Comparison of ENCODE assay signal across 21 cellular contexts in genomic region chr4:181908168-181908567, GRCh38.
DNase-seq lines count a peak whose midpoint lies in the region; ATAC-seq, FAIRE-seq and TF ChIP-seq lines count a peak whose summit lies in the region.
"Had no signal": no experiment of that assay in that cellular context is flagged by ENCODE, and none has a peak within 500 bp of the region (broad histone marks: within the 10 kb centered on the region; RNA-seq: fewer than 3 reads in every experiment).

No MANE protein-coding gene starts in this region.

- no peak for TF ChIP-seq RAD21 in GM12878 (IDR thresholded peaks at IDR 0.05; ENCODE audit: insufficient read depth, low read depth, low read length)

- SMC1A ChIA-PET in GM12878 (lab: Charles Lee; ENCODE audit: uncharacterized antibody, unreplicated experiment) = no interaction called here

- CTCF ChIA-PET in GM12878 (lab: Yijun Ruan, JAX) = no interaction called here

- ATAC-seq in GM18868 (IDR thresholded peaks at IDR 0.05; ENCODE audit: unreplicated experiment) (peak; percentile 73), GM12878 (peak; percentile 74), HG03139 (IDR thresholded peaks at IDR 0.05; ENCODE audit: unreplicated experiment) (no peak)

- peak overlapping the region; percentile 23; the same call in 1 of the 2 replicates for H3K4me2 ChIP-seq in KMS-11
- no peak overlapping the region for H3K4me2 ChIP-seq in GM12878 (ENCODE audit: control insufficient read depth, insufficient read depth)

- no peak overlapping the region for H3K27ac ChIP-seq in KMS-11
- no peak overlapping the region for H3K27ac ChIP-seq in GM12878 (ENCODE audit: control insufficient read depth, insufficient read depth)
- H3K27ac ChIP-seq: HL-60, SJCRH30 had no signal

- no peak for TF ChIP-seq EP300 in GM12878 (IDR thresholded peaks at IDR 0.05; ENCODE audit: borderline replicate concordance in 1 of 2, control insufficient read depth in 1 of 2, low read depth in 2 of 2, low read length in 2 of 2)

- H4K20me1 ChIP-seq in KMS-11 (ENCODE audit: insufficient read depth) (no peaks in the 10 kb centered on the region), GM12878 (ENCODE audit: control insufficient read depth, insufficient read depth) (no peaks in the 10 kb centered on the region)

- no peak for FAIRE-seq in GM12878 (lab: Jason Lieb, UNC)

- in situ Hi-C loops in GM12878 (cut with MboI) = no loop called here

- intact Hi-C loops in GM12878 (cut with micrococcal nuclease; ENCODE audit: unreplicated experiment) = loop anchor here (5.0 kb wide), 1 partner anchor 109 kb away; no protein-coding TSS in a partner anchor
- intact Hi-C loops in posterior cingulate gyrus (cut with DNase I) = no loop called here
- intact Hi-C loops in cardiac septum (cut with DNase I) = no loop called here

- H3K27me3 ChIP-seq in KMS-11 (ENCODE audit: insufficient read depth, low read depth) (no peaks in the 10 kb centered on the region), GM12878 (replicated peaks in 1 of 2; ENCODE audit: control insufficient read depth in 2 of 2, insufficient read depth in 2 of 2, low read length in 1 of 2) (no peaks in the 10 kb centered on the region)
- H3K27me3 ChIP-seq: SJCRH30 had no signal

- H3K9me3 ChIP-seq in GM12878 (replicated peaks; ENCODE audit: control insufficient read depth, insufficient read depth, low read length) = no peaks in the 10 kb centered on the region; the same call in 2 of the 3 replicates
- H3K9me3 ChIP-seq: SJCRH30 had no signal

- WGBS in GM12878 (ENCODE audit: insufficient coverage, insufficient replicate concordance, low lambda C conversion rate, missing lambda C conversion rate) = 6% methylated on average over 1 of the region's 1 CpG

- POLR2A ChIA-PET in GM12878 (lab: Charles Lee) = no interaction called here

- no peak for TF ChIP-seq POLR2A in GM12878 (IDR thresholded peaks at IDR 0.05; ENCODE audit: low read depth, low read length)

- RAD21 ChIA-PET in GM12878 (lab: Charles Lee; ENCODE audit: unreplicated experiment) = no interaction called here

- H3K79me2 ChIP-seq in KMS-11 (ENCODE audit: insufficient read depth, low read depth) = no peaks in the 10 kb centered on the region
- H3K79me2 ChIP-seq in GM12878 (ENCODE audit: control insufficient read depth, insufficient read depth, low read length) = no peaks in the 10 kb centered on the region

- H2AFZ ChIP-seq in KMS-11 (ENCODE audit: low read depth) = no peak overlapping the region
- no peak overlapping the region for H2AFZ ChIP-seq in GM12878 (ENCODE audit: control insufficient read depth, low read depth, low read length)

- no peak for DNase-seq in GM12878 (ENCODE audit: low read depth, low spot score)
- no peak for DNase-seq in posterior cingulate gyrus
- no peak for DNase-seq in cardiac septum (ENCODE audit: low spot score)
- DNase-seq in SK-N-DZ (ENCODE audit: low spot score) = no peak
- DNase-seq: C1 segment of cervical spinal cord; CD8-positive, alpha-beta memory T cell; DMS53; EL; GOT3; Karpas-422; NCI-H1048; NCI-H1436; NCI-H1930; NCI-H226; NCI-H524; SJCRH30; SW 1271 had no signal

- no peaks in the 10 kb centered on the region for H3K36me3 ChIP-seq in KMS-11 (ENCODE audit: insufficient read depth)
- no peaks in the 10 kb centered on the region for H3K36me3 ChIP-seq in GM12878 (ENCODE audit: control insufficient read depth in 2 of 2, insufficient read depth in 2 of 2, low read length in 1 of 2)
- H3K36me3 ChIP-seq: SJCRH30 had no signal

- no TSS peak for BruUV-seq in GM12878 (replicated peaks; lab: Mats Ljungman, UMichigan)

- H3K4me1 ChIP-seq in KMS-11 (ENCODE audit: low read depth, poor library complexity, severe bottlenecking) = peaks cover 11% of the 10 kb centered on the region
- H3K4me1 ChIP-seq in GM12878 (ENCODE audit: control insufficient read depth, insufficient read depth, low read length) = no peaks in the 10 kb centered on the region
- H3K4me1 ChIP-seq: SJCRH30 had no signal

- H3K9ac ChIP-seq in KMS-11 = no peak overlapping the region
- no peak overlapping the region for H3K9ac ChIP-seq in GM12878 (ENCODE audit: control insufficient read depth, insufficient read depth, low read length)

- TF ChIP-seq CTCF in KMS-11 (conservative IDR thresholded peaks at IDR 0.05; ENCODE audit: low read depth, low read length) (no peak), GM12878 (IDR thresholded peaks at IDR 0.05 in 2 of 3, conservative IDR thresholded peaks at IDR 0.05 in 1 of 3; ENCODE audit: control insufficient read depth in 2 of 3, extremely low read depth in 1 of 3, insufficient read depth in 1 of 3, low read depth in 3 of 3, low read length in 3 of 3) (no peak)

- H3K4me3 ChIP-seq in KMS-11 (IDR thresholded peaks at IDR 0.05; ENCODE audit: insufficient read depth, low read depth, low read length) (no peak overlapping the region), GM12878 (no peak overlapping the region)
- H3K4me3 ChIP-seq: SJCRH30 had no signal

TF ChIP-seq in GM12878, 131 proteins besides CTCF, POLR2A, EP300 and RAD21:
- TF ChIP-seq MLLT1 (IDR thresholded peaks at IDR 0.05) (0 out of 2 replicates have a peak, but pooled peaks have one; percentile 37), SKIL (IDR thresholded peaks at IDR 0.05; ENCODE audit: low read depth, poor library complexity, severe bottlenecking) (peak; percentile 51), MTA2 (IDR thresholded peaks at IDR 0.05; ENCODE audit: low read depth) (0 out of 2 replicates have a peak, but pooled peaks have one; percentile 23), ZSCAN29 (IDR thresholded peaks at IDR 0.05) (0 out of 2 replicates have a peak, but pooled peaks have one; percentile 10), NR2F1 (conservative IDR thresholded peaks at IDR 0.05) (0 out of 2 replicates have a peak, but pooled peaks have one; percentile 38), HDGF (IDR thresholded peaks at IDR 0.05) (no peak)
TF ChIP-seq in GM12878: peak in this region for 5.
